Comparison of ENCODE assay signal across 1 cellular context in the genomic region with DNA sequence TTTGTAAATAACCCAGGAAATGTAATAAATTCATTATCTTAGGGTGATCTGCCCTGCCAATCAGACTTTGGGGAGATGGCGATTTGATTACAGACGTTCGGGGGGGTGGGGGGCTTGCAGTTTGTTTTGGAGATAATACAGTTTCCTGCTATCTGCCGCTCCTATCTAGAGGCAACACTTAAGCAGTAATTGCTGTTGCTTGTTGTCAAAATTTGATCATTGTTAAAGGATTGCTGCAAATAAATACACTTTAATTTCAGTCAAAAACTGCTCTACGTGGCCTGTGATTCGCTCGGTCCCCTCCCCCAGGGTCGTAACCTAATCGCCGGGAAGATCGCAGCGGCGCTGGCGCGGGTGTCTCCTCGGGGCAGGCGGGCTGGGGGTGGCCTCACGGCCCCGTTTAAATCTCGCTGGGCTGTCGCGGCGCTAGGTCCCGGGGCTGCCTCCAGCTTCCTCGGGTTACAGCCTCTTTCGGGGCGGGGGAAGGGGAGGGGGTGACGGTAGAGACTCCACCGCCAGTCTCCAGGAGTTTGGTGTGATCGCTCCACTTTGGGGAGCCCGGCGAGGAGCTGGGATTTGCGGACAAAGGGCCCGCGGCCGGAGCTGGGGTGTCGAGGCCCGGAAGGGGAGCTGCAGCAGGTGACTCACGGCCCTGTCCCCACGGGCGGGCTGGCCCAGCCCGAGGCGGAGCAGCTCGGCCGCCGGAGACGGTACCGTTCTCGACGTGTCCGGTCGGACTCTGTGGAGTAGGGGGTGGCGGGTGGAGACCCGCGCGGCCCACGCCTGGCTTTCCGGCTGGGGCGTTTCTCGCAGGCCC.
TF ChIP-seq lines count a peak whose summit lies in the region.

No MANE protein-coding gene starts in this region.

TF ChIP-seq in H1, 55 proteins besides CTCF, POLR2A, EP300 and RAD21:
- TF ChIP-seq TBP (IDR thresholded peaks at IDR 0.05; ENCODE audit: low read depth, low read length) (0 out of 2 replicates have a peak, but pooled peaks have one; percentile 26), FOSL1 (IDR thresholded peaks at IDR 0.05; ENCODE audit: insufficient read depth, low read depth, low read length) (no peak), RFX5 (IDR thresholded peaks at IDR 0.05; ENCODE audit: borderline replicate concordance, low read depth, low read length) (no peak), HDAC6 (IDR thresholded peaks at IDR 0.05; ENCODE audit: low read depth, low read length) (no peak), POU5F1 (IDR thresholded peaks at IDR 0.05; ENCODE audit: low read depth, low read length) (no peak), CHD2 (IDR thresholded peaks at IDR 0.05; ENCODE audit: low read length) (peak; percentile 68; the same call in 1 of the 2 replicates), SUZ12 (IDR thresholded peaks at IDR 0.05; ENCODE audit: low read length) (peak; percentile 91), SIX5 (IDR thresholded peaks at IDR 0.05; ENCODE audit: low read depth, low read length) (no peak), EGR1 (IDR thresholded peaks at IDR 0.05; ENCODE audit: borderline replicate concordance, low read depth, low read length) (no peak), MAFK (IDR thresholded peaks at IDR 0.05; ENCODE audit: low read depth, low read length) (no peak), GTF2F1 (IDR thresholded peaks at IDR 0.05; ENCODE audit: borderline replicate concordance, low read depth, low read length) (no peak), SP2 (IDR thresholded peaks at IDR 0.05; ENCODE audit: low read length) (no peak), TAF7 (optimal IDR thresholded peaks at IDR 0.05; ENCODE audit: borderline replicate concordance, low read depth, low read length) (no peak), POLR2AphosphoS5 (IDR thresholded peaks at IDR 0.05; ENCODE audit: low read depth, low read length) (no peak), SIN3A (conservative IDR thresholded peaks at IDR 0.05 in 1 of 2, IDR thresholded peaks at IDR 0.05 in 1 of 2; ENCODE audit: low read depth in 1 of 2, low read length in 2 of 2) (no peak), SP1 (IDR thresholded peaks at IDR 0.05; ENCODE audit: low read depth, low read length) (no peak), SRF (IDR thresholded peaks at IDR 0.05; ENCODE audit: low read depth, low read length) (no peak), RNF2 (IDR thresholded peaks at IDR 0.05; ENCODE audit: borderline replicate concordance, low read depth, low read length, missing control alignments, poor library complexity, severe bottlenecking) (peak; percentile 76), CTBP2 (IDR thresholded peaks at IDR 0.05; ENCODE audit: borderline replicate concordance, insufficient read depth, insufficient read length, low read length) (no peak), TCF12 (IDR thresholded peaks at IDR 0.05; ENCODE audit: low read depth, low read length) (peak; percentile 12; the same call in 1 of the 2 replicates), JUN (IDR thresholded peaks at IDR 0.05; ENCODE audit: low read depth, low read length) (no peak), BCL11A (IDR thresholded peaks at IDR 0.05; ENCODE audit: low read depth in 2 of 2, low read length in 2 of 2) (no peak), KDM4A (IDR thresholded peaks at IDR 0.05; ENCODE audit: low read depth, low read length, severe bottlenecking) (peak; percentile 22), NANOG (IDR thresholded peaks at IDR 0.05; ENCODE audit: insufficient read depth, low read depth, low read length, poor library complexity, severe bottlenecking) (no peak), ATF3 (IDR thresholded peaks at IDR 0.05; ENCODE audit: insufficient read depth, low read depth, low read length) (no peak)
